Comparison of ENCODE assay signal across 19 cellular contexts in genomic region chr3:100630664-100631063, GRCh38. TPM values are rescaled to one million over a fixed set of nuclear protein-coding genes. Genes with fewer than 3 reads are reported as not detected.
DNase-seq lines count a peak whose midpoint lies in the region; ATAC-seq, FAIRE-seq and TF ChIP-seq lines count a peak whose summit lies in the region.
"Had no signal": no experiment of that assay in that cellular context is flagged by ENCODE, and none has a peak within 500 bp of the region (broad histone marks: within the 10 kb centered on the region; RNA-seq: fewer than 3 reads in every experiment).

No MANE protein-coding gene starts in this region.

- no TSS peak for BruUV-seq in PC-3 (replicated peaks; lab: Mats Ljungman, UMichigan)

- TF ChIP-seq EP300 in A549 (IDR thresholded peaks at IDR 0.05): no peak
- no peak for TF ChIP-seq EP300 in esophagus muscularis mucosa (IDR thresholded peaks at IDR 0.05)

- H3K27ac Mint-ChIP-seq in GM23338: no peak overlapping the region
- H3K27ac Mint-ChIP-seq: HFFc6 had no signal

- H2AFZ ChIP-seq in GM23338: no peak overlapping the region
- H2AFZ ChIP-seq in PC-3 (ENCODE audit: low read length): no peak overlapping the region

- H3K36me3 ChIP-seq in GM23338 (ENCODE audit: insufficient read depth) (no peaks in the 10 kb centered on the region), PC-3 (ENCODE audit: low read depth, low read length) (no peaks in the 10 kb centered on the region), esophagus muscularis mucosa (no peaks in the 10 kb centered on the region)

- H3K79me2 ChIP-seq in GM23338 (replicated peaks; ENCODE audit: insufficient read depth) (no peaks in the 10 kb centered on the region), PC-3 (ENCODE audit: low read length) (no peaks in the 10 kb centered on the region)

- H3K9me2 ChIP-seq in GM23338 (ENCODE audit: insufficient read depth): peaks cover 4% of the 10 kb centered on the region; the same call in 1 of the 2 replicates
- no peaks in the 10 kb centered on the region for H3K9me2 ChIP-seq in PC-3 (replicated peaks; ENCODE audit: low read length)

- no peaks in the 10 kb centered on the region for H3K27me3 Mint-ChIP-seq in GM23338 (ENCODE audit: insufficient read depth, low read depth, poor library complexity)

- H3K9me3 ChIP-seq in A549 (no peaks in the 10 kb centered on the region), PC-3 (ENCODE audit: low read length) (no peaks in the 10 kb centered on the region), esophagus muscularis mucosa (no peaks in the 10 kb centered on the region)

- H3K27ac ChIP-seq in A549: no peak overlapping the region
- no peak overlapping the region for H3K27ac ChIP-seq in GM23338 (ENCODE audit: low read depth)
- H3K27ac ChIP-seq in PC-3 (ENCODE audit: low read length): no peak overlapping the region
- H3K27ac ChIP-seq in esophagus muscularis mucosa (replicated peaks in 1 of 4): no peak overlapping the region

- H3K4me3 ChIP-seq in A549 (no peak overlapping the region), GM23338 (no peak overlapping the region), PC-3 (ENCODE audit: low read length) (no peak overlapping the region), fibroblast of mammary gland (ENCODE audit: control insufficient read depth, low read depth, low read length) (no peak overlapping the region), esophagus muscularis mucosa (no peak overlapping the region)

- H3K4me1 Mint-ChIP-seq in GM23338: peaks cover 10% of the 10 kb centered on the region

- TF ChIP-seq POLR2A in A549 (IDR thresholded peaks at IDR 0.05; ENCODE audit: low read length) (no peak), esophagus muscularis mucosa (IDR thresholded peaks at IDR 0.05; ENCODE audit: low read depth) (no peak)

- no peaks in the 10 kb centered on the region for H3K36me3 Mint-ChIP-seq in GM23338 (ENCODE audit: low read depth)

- POLR2A ChIA-PET in A549 (lab: Yijun Ruan, JAX): no interaction called here
- POLR2A ChIA-PET in PC-3 (lab: Charles Lee; ENCODE audit: unreplicated experiment): no interaction called here

- CTCF ChIA-PET in A549 (lab: Yijun Ruan, JAX): no interaction called here
- CTCF ChIA-PET in PC-3 (lab: Charles Lee): interaction anchor here (0.5 to 0.7 kb wide), 2 partner anchors 168 to 799 kb away, joined by 6 read pairs; no protein-coding TSS in a partner anchor

- peak in 1 of 2 experiments; percentile 16 for DNase-seq in A549 (ENCODE audit: low read depth in 1 of 2, low spot score in 1 of 2)
- peak; percentile 45 for DNase-seq in GM23338 (ENCODE audit: low spot score)
- peak; percentile 40 for DNase-seq in PC-3
- peak; percentile 4 for DNase-seq in fibroblast of mammary gland (ENCODE audit: low read depth)
- no peak for DNase-seq in DMS79 (lab: John Stamatoyannopoulos, UW)
- no peak for DNase-seq in Right ventricle myocardium superior
- no peak for DNase-seq in esophagus muscularis mucosa (ENCODE audit: extremely low spot score)
- DNase-seq in NCI-H2227 treated with DMSO at 0.1 percent for 48 hours (lab: John Stamatoyannopoulos, UW): no peak
- DNase-seq: C1 segment of cervical spinal cord, HFFc6, MV-4-11, NCI-H1436, NCI-H2029 treated with DMSO at 0.1 percent for 48 hours, NCI-H2171 treated with DMSO at 0.1 percent for 48 hours, NCI-H510A, NCI-H82 had no signal

- no peak for FAIRE-seq in A549 (lab: Jason Lieb, UNC)
- FAIRE-seq: A204.1, GM19239 had no signal

- peaks cover 5% of the 10 kb centered on the region; the same call in 1 of the 3 replicates for H3K4me1 ChIP-seq in A549
- peaks cover 4% of the 10 kb centered on the region for H3K4me1 ChIP-seq in GM23338 (ENCODE audit: insufficient read depth)
- peaks cover 18% of the 10 kb centered on the region for H3K4me1 ChIP-seq in PC-3 (ENCODE audit: insufficient read depth, low read length)
- H3K4me1 ChIP-seq in esophagus muscularis mucosa: no peaks in the 10 kb centered on the region

- WGBS in A549 (ENCODE audit: missing lambda C conversion rate): 75% methylated on average over 1 of the region's 1 CpG
- WGBS in esophagus muscularis mucosa: 96% methylated on average over 1 of the region's 1 CpG

- no peak overlapping the region for H3K9ac ChIP-seq in PC-3 (ENCODE audit: low read length)

- ATAC-seq in A549 (no peak), GM23338 (peak; percentile 59), PC-3 (no peak), Right ventricle myocardium superior (ENCODE audit: poor library complexity) (no peak)
- ATAC-seq: Panc1 had no signal

- H3F3A ChIP-seq in GM23338 (replicated peaks; ENCODE audit: low read depth) (no peaks in the 10 kb centered on the region), PC-3 (ENCODE audit: low read length, unreplicated experiment) (no peaks in the 10 kb centered on the region)

- H3K9me3 Mint-ChIP-seq in GM23338: no peaks in the 10 kb centered on the region
- H3K9me3 Mint-ChIP-seq: HFFc6 had no signal

- TF ChIP-seq CTCF in A549 (IDR thresholded peaks at IDR 0.05) (no peak), GM23338 (conservative IDR thresholded peaks at IDR 0.05; ENCODE audit: low read depth in 2 of 2) (no peak), PC-3 (conservative IDR thresholded peaks at IDR 0.05; ENCODE audit: low read depth, low read length) (no peak), fibroblast of mammary gland (conservative IDR thresholded peaks at IDR 0.05; ENCODE audit: control insufficient read depth, insufficient read depth, low read depth, low read length) (no peak), esophagus muscularis mucosa (IDR thresholded peaks at IDR 0.05) (no peak)

- intact Hi-C loops in PC-3 (cut with micrococcal nuclease) (loop anchor here (10.0 kb wide), 1 partner anchor 316 kb away; no protein-coding TSS in a partner anchor), Right ventricle myocardium superior (cut with DNase I) (no loop called here), esophagus muscularis mucosa (cut with DNase I) (no loop called here)

- H3K4me3 Mint-ChIP-seq in GM23338: no peak overlapping the region
- H3K4me3 Mint-ChIP-seq: HFFc6 had no signal

- no peak for TF ChIP-seq RAD21 in A549 (conservative IDR thresholded peaks at IDR 0.05 in 1 of 2, IDR thresholded peaks at IDR 0.05 in 1 of 2)

- H3K4me2 ChIP-seq in A549 (no peak overlapping the region), GM23338 (no peak overlapping the region), PC-3 (ENCODE audit: low read length) (no peak overlapping the region)

- H4K20me1 ChIP-seq in GM23338 (replicated peaks; ENCODE audit: insufficient read depth): no peaks in the 10 kb centered on the region
- H4K20me1 ChIP-seq in PC-3 (ENCODE audit: low read length): no peaks in the 10 kb centered on the region

- H3K27me3 ChIP-seq in GM23338 (ENCODE audit: insufficient read depth) (no peaks in the 10 kb centered on the region), PC-3 (ENCODE audit: low read length) (no peaks in the 10 kb centered on the region), esophagus muscularis mucosa (no peaks in the 10 kb centered on the region)

TF ChIP-seq in A549, 52 proteins besides CTCF, POLR2A, EP300 and RAD21:
- TF ChIP-seq SREBF2 (IDR thresholded peaks at IDR 0.05) (no peak), MAFK (IDR thresholded peaks at IDR 0.05; ENCODE audit: partially characterized antibody) (peak; percentile 22)

RNA-seq across cellular contexts. Expression of gene ADGRG7, which starts 21.3 kb away (rescaled TPM):
- polyA plus RNA-seq in A549 (2011; rRNA removed) (0.09 TPM in 1 of 2 replicates, not detected in the other), A549 (2017; fragmentation: RNase III; extraction: RNeasy Plus Mini Kit Qiagen cat#74134 plus additional on column Dnase treatment) (not detected in 3 replicates), GM23338 (2016; fragmentation: Nextera tagmentation; extraction: Ambion mirVana) (not detected in 2 replicates)
- polyA plus RNA-seq in A549 (2012; cell fraction: cytosol; rRNA removed): not detected in 2 replicates
- polyA plus RNA-seq in A549 (2012; cell fraction: nucleus; rRNA removed): 0.01 TPM in 1 of 2 replicates, not detected in the other
- polyA minus RNA-seq in A549 (2011; rRNA and poly(A)+ RNA removed): not detected in 2 replicates
- total RNA-seq in GM23338 (2014; rRNA removed; shearing (Covaris generic)): not detected in 2 replicates
- total RNA-seq in PC-3 (2014; rRNA removed) (not detected in 2 replicates), Right ventricle myocardium superior (not detected), esophagus muscularis mucosa (not detected)
- total RNA-seq: HFFc6 had no signal

Comparison
In these comparisons a context has a peak if more than half of its experiments do, and no peak if none do; other contexts are left out.
1. DNase-seq: peak in GM23338 (single experiment), PC-3 (single experiment) and fibroblast of mammary gland (single experiment); none in DMS79 (single experiment), Right ventricle myocardium superior (single experiment), esophagus muscularis mucosa (single experiment) and NCI-H2227 treated with DMSO at 0.1 percent for 48 hours (single experiment).